In genomic region chr3:36520241-36521006, GRCh38 we compare ENCODE assay signal across 24 cellular contexts.
"Had no signal": no experiment of that assay in that cellular context is flagged by ENCODE, and none has a peak within 500 bp of the region (broad histone marks: within the 10 kb centered on the region; RNA-seq: fewer than 3 reads in every experiment).

No MANE protein-coding gene starts in this region.

- H3K36me3 ChIP-seq: esophagus squamous epithelium, heart right ventricle, neutrophil, pancreas, prostate gland, right atrium auricular region, sigmoid colon, stomach, tibial artery, upper lobe of left lung had no signal

- H3K9me3 ChIP-seq: esophagus squamous epithelium, heart right ventricle, mucosa of descending colon, neutrophil, pancreas, prostate gland, right atrium auricular region, sigmoid colon, stomach, testis, tibial artery, upper lobe of left lung had no signal

- H3K27ac ChIP-seq: coronary artery, esophagus squamous epithelium, heart right ventricle, neutrophil, pancreas, prostate gland, right atrium auricular region, sigmoid colon, stomach, testis, tibial artery, upper lobe of left lung had no signal

- H3K4me3 ChIP-seq: coronary artery, esophagus squamous epithelium, heart right ventricle, lung, mucosa of descending colon, pancreas, prostate gland, right atrium auricular region, sigmoid colon, stomach, testis, tibial artery, upper lobe of left lung had no signal

- DNase-seq: dermis blood vessel endothelial cell; effector memory CD4-positive, alpha-beta T cell; esophagus squamous epithelium; foreskin melanocyte; glutamatergic neuron; heart right ventricle; hypothalamus; immature natural killer cell; mucosa of descending colon; naive B cell; pancreas; sigmoid colon; stimulated activated CD4-positive, alpha-beta T cell treated with anti-CD3 and anti-CD28 coated beads, Interleukin-2, amount 100 ng/mL, for 24 hours; stimulated activated CD4-positive, alpha-beta T cell treated with anti-CD3 and anti-CD28 coated beads, Interleukin-4, amount 100 ng/mL, for 24 hours; stimulated activated naive CD4-positive, alpha-beta T cell treated with Interleukin-2 at 50 U/mL for 16 hours; stomach; testis; tibial artery; upper lobe of left lung had no signal

- H3K27me3 ChIP-seq: esophagus squamous epithelium, heart right ventricle, neutrophil, pancreas, right atrium auricular region, sigmoid colon, stomach, testis, tibial artery had no signal

- H3K4me1 ChIP-seq: esophagus squamous epithelium, heart right ventricle, pancreas, prostate gland, right atrium auricular region, stomach, testis, upper lobe of left lung had no signal
